Comparison of ENCODE assay signal across 1 cellular context in genomic region chr6:133955136-133955576, GRCh38.
TF ChIP-seq lines count a peak whose summit lies in the region.

No MANE protein-coding gene starts in this region.

TF ChIP-seq in A549, 52 proteins besides CTCF, POLR2A, EP300 and RAD21 (continued from another document):
- TF ChIP-seq ELK1 (IDR thresholded peaks at IDR 0.05; ENCODE audit: low read depth, low read length) (no peak), ZFP36 (IDR thresholded peaks at IDR 0.05; ENCODE audit: borderline replicate concordance, partially characterized antibody) (no peak), BCL3 (IDR thresholded peaks at IDR 0.05) (no peak)
